ENCODE assay signal across 8 cellular contexts in genomic region chr9:27353405-27354229, GRCh38. TPM values are rescaled to one million over a fixed set of nuclear protein-coding genes. Genes with fewer than 3 reads are reported as not detected.
DNase-seq lines count a peak whose midpoint lies in the region; ATAC-seq and TF ChIP-seq lines count a peak whose summit lies in the region.

No MANE protein-coding gene starts in this region.

- H3K4me3 Mint-ChIP-seq in dendritic cell treated with granulocyte-macrophage colony-stimulating factor and Interleukin-4, amounts not matched to agents 40 ng/mL and 50 ng/mL, for 4 days: no peak overlapping the region
- H3K4me3 Mint-ChIP-seq in stimulated activated naive B cell treated with anti-CD40 and anti-IgM and Interleukin-4, amounts not matched to agents 10 μg/mL and 1 μg/mL and 100 μg/mL, for 72 hours: no peak overlapping the region

- no peaks in the 10 kb centered on the region for H3K36me3 ChIP-seq in BE2C

- peak; percentile 42 for TF ChIP-seq CTCF in BE2C (IDR thresholded peaks at IDR 0.05; ENCODE audit: low read depth, low read length)

- intact Hi-C loops in dendritic cell treated with granulocyte-macrophage colony-stimulating factor and Interleukin-4, amounts not matched to agents 40 ng/mL and 50 ng/mL, for 4 days (cut with micrococcal nuclease): loop anchor here (1.0 kb wide), 1 partner anchor 176 kb away; the partner anchor contains the start of gene MOB3B

- peaks cover 62% of the 10 kb centered on the region for H3K36me3 Mint-ChIP-seq in dendritic cell treated with granulocyte-macrophage colony-stimulating factor and Interleukin-4, amounts not matched to agents 40 ng/mL and 50 ng/mL, for 4 days (ENCODE audit: low read depth)
- H3K36me3 Mint-ChIP-seq in stimulated activated naive B cell treated with anti-CD40 and anti-IgM and Interleukin-4, amounts not matched to agents 10 μg/mL and 1 μg/mL and 100 μg/mL, for 72 hours: peaks cover 10 to 20% of the 10 kb centered on the region in 2 donors

- no peaks in the 10 kb centered on the region for H3K27me3 Mint-ChIP-seq in dendritic cell treated with granulocyte-macrophage colony-stimulating factor and Interleukin-4, amounts not matched to agents 40 ng/mL and 50 ng/mL, for 4 days
- no peaks in the 10 kb centered on the region for H3K27me3 Mint-ChIP-seq in stimulated activated naive B cell treated with anti-CD40 and anti-IgM and Interleukin-4, amounts not matched to agents 10 μg/mL and 1 μg/mL and 100 μg/mL, for 72 hours

- ATAC-seq in GM19395 (IDR thresholded peaks at IDR 0.05; ENCODE audit: unreplicated experiment): peak; percentile 81
- peak; percentile 80 for ATAC-seq in HG03280 (IDR thresholded peaks at IDR 0.05; ENCODE audit: unreplicated experiment)
- peak; percentile 63 to 66 for ATAC-seq in stimulated activated naive B cell treated with anti-CD40 and anti-IgM and Interleukin-4, amounts not matched to agents 10 μg/mL and 1 μg/mL and 100 μg/mL, for 72 hours (replicated peaks)

- DNase-seq in BE2C (peak; percentile 67), NCI-H526 treated with DMSO at 0.1 percent for 48 hours (lab: John Stamatoyannopoulos, UW) (no peak), DMS53 treated with DMSO at 0.1 percent for 48 hours (lab: John Stamatoyannopoulos, UW; ENCODE audit: unreplicated experiment) (no peak)
- DNase-seq in stimulated activated naive B cell treated with anti-CD40 and anti-IgM and Interleukin-4, amounts not matched to agents 10 μg/mL and 1 μg/mL and 100 μg/mL, for 72 hours: peak; percentile 7
- DNase-seq in activated naive CD4-positive, alpha-beta T cell (lab: John Stamatoyannopoulos, UW): no peak

- H3K27ac Mint-ChIP-seq in dendritic cell treated with granulocyte-macrophage colony-stimulating factor and Interleukin-4, amounts not matched to agents 40 ng/mL and 50 ng/mL, for 4 days: peak overlapping the region; percentile 77
- H3K27ac Mint-ChIP-seq in stimulated activated naive B cell treated with anti-CD40 and anti-IgM and Interleukin-4, amounts not matched to agents 10 μg/mL and 1 μg/mL and 100 μg/mL, for 72 hours: no peak overlapping the region

- H3K9me3 Mint-ChIP-seq in dendritic cell treated with granulocyte-macrophage colony-stimulating factor and Interleukin-4, amounts not matched to agents 40 ng/mL and 50 ng/mL, for 4 days: no peaks in the 10 kb centered on the region
- H3K9me3 Mint-ChIP-seq in stimulated activated naive B cell treated with anti-CD40 and anti-IgM and Interleukin-4, amounts not matched to agents 10 μg/mL and 1 μg/mL and 100 μg/mL, for 72 hours: no peaks in the 10 kb centered on the region

- no peaks in the 10 kb centered on the region for H3K9me3 ChIP-seq in BE2C

- H3K27me3 ChIP-seq in BE2C: no peaks in the 10 kb centered on the region

- H3K4me1 ChIP-seq in BE2C: peaks cover 17% of the 10 kb centered on the region

- peaks cover 82% of the 10 kb centered on the region for H3K4me1 Mint-ChIP-seq in dendritic cell treated with granulocyte-macrophage colony-stimulating factor and Interleukin-4, amounts not matched to agents 40 ng/mL and 50 ng/mL, for 4 days (ENCODE audit: low read depth)
- peaks cover 33 to 61% of the 10 kb centered on the region in 2 donors for H3K4me1 Mint-ChIP-seq in stimulated activated naive B cell treated with anti-CD40 and anti-IgM and Interleukin-4, amounts not matched to agents 10 μg/mL and 1 μg/mL and 100 μg/mL, for 72 hours

- peak overlapping the region; percentile 19; the same call in 1 of the 2 replicates for H3K4me3 ChIP-seq in BE2C (ENCODE audit: low read depth, low read length)

RNA-seq across cellular contexts. Expression of gene EQTN, which starts 56.7 kb away (rescaled TPM):
- not detected for polyA plus RNA-seq in BE2C (2012; ENCODE audit: insufficient read depth, insufficient read length, low read depth)

Comparison
In these comparisons a context has a peak if more than half of its experiments do, and no peak if none do; other contexts are left out.
1. DNase-seq: peak in BE2C (single experiment) and stimulated activated naive B cell treated with anti-CD40 and anti-IgM and Interleukin-4, amounts not matched to agents 10 μg/mL and 1 μg/mL and 100 μg/mL, for 72 hours (single experiment); none in NCI-H526 treated with DMSO at 0.1 percent for 48 hours (single experiment), activated naive CD4-positive, alpha-beta T cell (0 of 4) and DMS53 treated with DMSO at 0.1 percent for 48 hours (single experiment).
2. Peak in every context shown above with its lines, with median percentiles within 50 percentile points of each other: ATAC-seq.